10 cellular contexts compared by ENCODE assay signal in the genomic region with DNA sequence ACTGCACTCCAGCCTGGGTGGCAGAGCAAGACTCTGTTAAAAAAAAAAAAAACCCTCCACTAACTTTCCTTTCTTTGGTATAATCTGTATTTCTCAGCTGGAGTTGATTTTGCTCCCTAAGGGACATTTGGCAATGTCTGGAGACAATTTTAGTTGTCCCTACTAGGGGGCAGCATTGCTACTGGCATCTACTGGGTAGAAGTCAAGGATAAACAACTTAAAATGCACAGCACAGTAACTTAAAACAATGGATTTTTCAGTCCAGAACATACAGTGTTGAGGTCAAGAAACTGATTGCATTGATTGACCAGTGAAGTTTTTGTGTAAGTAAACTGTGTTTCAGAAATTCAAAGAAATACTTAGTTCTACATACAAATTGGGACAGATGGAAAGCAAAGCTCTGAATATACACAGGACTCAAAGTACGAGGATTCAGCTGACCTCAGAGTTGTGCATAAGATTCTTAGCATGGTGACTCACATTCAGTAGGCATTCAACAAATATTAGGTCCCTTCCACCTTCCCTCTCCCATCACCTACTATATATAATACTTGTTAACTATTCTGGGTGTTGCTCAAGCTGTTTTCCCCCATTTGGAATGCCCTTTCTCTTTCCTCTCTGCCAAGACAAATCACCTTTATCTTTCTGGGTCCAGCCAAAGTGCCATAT. TPM values are rescaled to one million over a fixed set of nuclear protein-coding genes. Genes with fewer than 3 reads are reported as not detected.
DNase-seq lines count a peak whose midpoint lies in the region; TF ChIP-seq lines count a peak whose summit lies in the region.
"Had no signal": no experiment of that assay in that cellular context is flagged by ENCODE, and none has a peak within 500 bp of the region (broad histone marks: within the 10 kb centered on the region; RNA-seq: fewer than 3 reads in every experiment).

No MANE protein-coding gene starts in this region.

- no peak overlapping the region for H3K4ac ChIP-seq in mesenchymal stem cell (ENCODE audit: low read depth in 1 of 2, low read length in 2 of 2)

- no peak overlapping the region for H2BK120ac ChIP-seq in mesenchymal stem cell (ENCODE audit: low read depth, low read length)

- H3K14ac ChIP-seq in mesenchymal stem cell (ENCODE audit: low read length in 2 of 2), result no peak overlapping the region

- no peak overlapping the region for H3K4me2 ChIP-seq in mesenchymal stem cell (ENCODE audit: low read length, poor library complexity, severe bottlenecking)

- TF ChIP-seq POLR2A in prostate gland (IDR thresholded peaks at IDR 0.05), result no peak

- intact Hi-C loops in prostate gland (cut with DNase I), result no loop called here
- intact Hi-C loops in activated CD4-positive, alpha-beta memory T cell treated with anti-CD3 and anti-CD28 coated beads for 36 hours (cut with micrococcal nuclease), result no loop called here

- H2BK5ac ChIP-seq in mesenchymal stem cell (ENCODE audit: low read depth, low read length, poor library complexity, severe bottlenecking), result no peak overlapping the region

- H3K9me3 ChIP-seq in mesenchymal stem cell (ENCODE audit: control insufficient read depth, low read length), result no peaks in the 10 kb centered on the region
- H3K9me3 ChIP-seq in prostate gland, result no peaks in the 10 kb centered on the region
- H3K9me3 ChIP-seq: testis had no signal

- H3K4me3 ChIP-seq in brain microvascular endothelial cell (ENCODE audit: low read depth, low read length), result no peak overlapping the region
- no peak overlapping the region for H3K4me3 ChIP-seq in mesenchymal stem cell (ENCODE audit: insufficient read depth in 1 of 2, low read depth in 1 of 2, low read length in 2 of 2)
- H3K4me3 ChIP-seq in prostate gland, result no peak overlapping the region
- H3K4me3 ChIP-seq: testis had no signal

- H3K36me3 Mint-ChIP-seq in activated CD4-positive, alpha-beta memory T cell treated with anti-CD3 and anti-CD28 coated beads for 36 hours, result no peaks in the 10 kb centered on the region

- POLR2A ChIA-PET in activated CD4-positive, alpha-beta memory T cell treated with anti-CD3 and anti-CD28 coated beads for 36 hours (lab: Charles Lee), result no interaction called here

- no peaks in the 10 kb centered on the region for H3K27me3 Mint-ChIP-seq in activated CD4-positive, alpha-beta memory T cell treated with anti-CD3 and anti-CD28 coated beads for 36 hours

- in situ Hi-C loops in brain microvascular endothelial cell (cut with HindIII; ENCODE audit: low pct_ligation_motif_present, low sequenced_read_pairs), result no loop called here

- H2BK12ac ChIP-seq in mesenchymal stem cell (ENCODE audit: low read length in 2 of 2), result no peak overlapping the region

- WGBS in mesenchymal stem cell, result 0% methylated on average over 1 of the region's 1 CpG
- 57% methylated on average over 1 of the region's 1 CpG for WGBS in prostate gland

- H3K27ac Mint-ChIP-seq in activated CD4-positive, alpha-beta memory T cell treated with anti-CD3 and anti-CD28 coated beads for 36 hours, result no peak overlapping the region

- no peak overlapping the region for H2AFZ ChIP-seq in mesenchymal stem cell (ENCODE audit: low read depth, low read length)

- TF ChIP-seq CTCF in LNCAP (IDR thresholded peaks at IDR 0.05), result peak; percentile 48
- TF ChIP-seq CTCF in brain microvascular endothelial cell (IDR thresholded peaks at IDR 0.05; ENCODE audit: low read depth, low read length, missing control alignments), result peak; percentile 61
- peak in 2 of 4 experiments; percentile 16 to 19 for TF ChIP-seq CTCF in prostate gland (IDR thresholded peaks at IDR 0.05)

- H2BK15ac ChIP-seq in mesenchymal stem cell (ENCODE audit: low read depth, poor library complexity, severe bottlenecking), result no peak overlapping the region

- DNase-seq in Daoy (ENCODE audit: low read depth) (peak; percentile 18), brain microvascular endothelial cell (peak; percentile 20), mesenchymal stem cell (peak; percentile 40), NCI-H2196 treated with DMSO at 0.1 percent for 48 hours (lab: John Stamatoyannopoulos, UW; ENCODE audit: unreplicated experiment) (no peak), prostate gland (ENCODE audit: low spot score) (no peak), OCI-M2 (lab: John Stamatoyannopoulos, UW; ENCODE audit: unreplicated experiment) (no peak)
- no peak for DNase-seq in activated CD4-positive, alpha-beta memory T cell treated with anti-CD3 and anti-CD28 coated beads for 36 hours
- DNase-seq: activated CD8-positive, alpha-beta memory T cell treated with anti-CD3 and anti-CD28 coated beads for 24 hours; testis had no signal

- no peak overlapping the region for H3K18ac ChIP-seq in mesenchymal stem cell (ENCODE audit: low read depth in 1 of 2, low read length in 2 of 2)

- H2AK5ac ChIP-seq in mesenchymal stem cell (ENCODE audit: low read length, severe bottlenecking), result no peak overlapping the region

- H3K4me3 Mint-ChIP-seq in activated CD4-positive, alpha-beta memory T cell treated with anti-CD3 and anti-CD28 coated beads for 36 hours, result no peak overlapping the region

- no peak overlapping the region for H4K91ac ChIP-seq in mesenchymal stem cell (ENCODE audit: low read length)

- no peaks in the 10 kb centered on the region for H3K9me3 Mint-ChIP-seq in activated CD4-positive, alpha-beta memory T cell treated with anti-CD3 and anti-CD28 coated beads for 36 hours

- no peaks in the 10 kb centered on the region for H3K27me3 ChIP-seq in brain microvascular endothelial cell (replicated peaks)
- H3K27me3 ChIP-seq in mesenchymal stem cell (ENCODE audit: control insufficient read depth in 1 of 2, insufficient read depth in 1 of 2, low read length in 2 of 2), result no peaks in the 10 kb centered on the region
- no peaks in the 10 kb centered on the region for H3K27me3 ChIP-seq in prostate gland (replicated peaks; ENCODE audit: insufficient read depth)
- H3K27me3 ChIP-seq: testis had no signal

- no peaks in the 10 kb centered on the region for H3K79me1 ChIP-seq in mesenchymal stem cell (replicated peaks; ENCODE audit: low read length, poor library complexity, severe bottlenecking)

- no peaks in the 10 kb centered on the region for H3K4me1 ChIP-seq in mesenchymal stem cell (ENCODE audit: control insufficient read depth, insufficient read depth, low read depth, low read length)
- no peaks in the 10 kb centered on the region for H3K4me1 ChIP-seq in prostate gland (replicated peaks)
- H3K4me1 ChIP-seq: testis had no signal

- no peak overlapping the region for H3K23ac ChIP-seq in mesenchymal stem cell (ENCODE audit: low read length in 2 of 2)

- H3K36me3 ChIP-seq in brain microvascular endothelial cell (replicated peaks) (no peaks in the 10 kb centered on the region), mesenchymal stem cell (ENCODE audit: control insufficient read depth in 1 of 2, insufficient read depth in 2 of 2, low read depth in 1 of 2, low read length in 2 of 2) (no peaks in the 10 kb centered on the region), prostate gland (no peaks in the 10 kb centered on the region)

- no peak overlapping the region for H3K27ac ChIP-seq in brain microvascular endothelial cell
- H3K27ac ChIP-seq in mesenchymal stem cell (ENCODE audit: low read length, poor library complexity, severe bottlenecking), result no peak overlapping the region
- H3K27ac ChIP-seq in prostate gland, result no peak overlapping the region
- H3K27ac ChIP-seq: testis had no signal

- CTCF ChIA-PET in activated CD4-positive, alpha-beta memory T cell treated with anti-CD3 and anti-CD28 coated beads for 36 hours (lab: Charles Lee), result no interaction called here

- H4K8ac ChIP-seq in mesenchymal stem cell (ENCODE audit: low read length), result no peak overlapping the region

- no peaks in the 10 kb centered on the region for H3K4me1 Mint-ChIP-seq in activated CD4-positive, alpha-beta memory T cell treated with anti-CD3 and anti-CD28 coated beads for 36 hours (ENCODE audit: low read depth)

- H3K9ac ChIP-seq in mesenchymal stem cell (ENCODE audit: low read length), result no peak overlapping the region

RNA-seq across cellular contexts. Expression of a gene that starts 8.8 kb away (rescaled TPM):
- 1.3 and 1.7 TPM in 2 replicates for total RNA-seq in Daoy (2014; rRNA removed; shearing (Covaris generic))
- not detected for polyA plus RNA-seq in mesenchymal stem cell (2013, experiment 1 of 2)
- polyA plus RNA-seq in mesenchymal stem cell (2013, experiment 2 of 2), result not detected
- total RNA-seq in prostate gland, result 1 to 10 TPM in 1 of 2 donors, not detected in 1; 2.3 TPM
- not detected for total RNA-seq in activated CD4-positive, alpha-beta memory T cell treated with anti-CD3 and anti-CD28 coated beads for 36 hours

Comparison
In these comparisons a context has a peak if more than half of its experiments do, and no peak if none do; other contexts are left out.
1. DNase-seq: peak in Daoy (single experiment), brain microvascular endothelial cell (single experiment) and mesenchymal stem cell (single experiment); none in NCI-H2196 treated with DMSO at 0.1 percent for 48 hours (single experiment), prostate gland (single experiment), OCI-M2 (single experiment) and activated CD4-positive, alpha-beta memory T cell treated with anti-CD3 and anti-CD28 coated beads for 36 hours (single experiment).